ENCODE assay signal across 8 cellular contexts in genomic region chr11:74592441-74593362, GRCh38. TPM values are rescaled to one million over a fixed set of nuclear protein-coding genes. Genes with fewer than 3 reads are reported as not detected.
DNase-seq lines count a peak whose midpoint lies in the region; ATAC-seq lines count a peak whose summit lies in the region.

TSS of gene POLD3 (plus strand) at chr11:74592582. CDS start at chr11:74592659, 77 bp downstream.

- peaks cover 19 to 25% (median 19%) of the 10 kb centered on the region in 3 donors for H3K4me1 Mint-ChIP-seq in IgD-negative memory B cell

- H3K4me3 Mint-ChIP-seq in IgD-negative memory B cell, result peak within 1 kb of the TSS; percentile 97 to 100 (median 99)

- H3K36me3 Mint-ChIP-seq in IgD-negative memory B cell, result peaks cover 6% of the 10 kb centered on the region

- peaks cover 2% of the 10 kb centered on the region for H3K27me3 Mint-ChIP-seq in IgD-negative memory B cell

- DNase-seq in DMS 273 (lab: John Stamatoyannopoulos, UW; ENCODE audit: unreplicated experiment) (peak; percentile 95), OCI-M1 (lab: John Stamatoyannopoulos, UW) (peak; percentile 100), activated T-cell treated with anti-CD3 and anti-CD28 coated beads for 24 hours (ENCODE audit: low read depth) (peak; percentile 91), epidermal melanocyte (ENCODE audit: insufficient read length, low spot score) (peak; percentile 57), middle frontal gyrus (ENCODE audit: extremely low spot score, low spot score) (peak; percentile 82)
- DNase-seq in stimulated activated CD8-positive, alpha-beta memory T cell treated with anti-CD3 and anti-CD28 coated beads, Interleukin-2, amount 100 ng/mL, for 48 hours (ENCODE audit: low read depth in 2 of 2), result peak; percentile 88 to 91

- ATAC-seq in GM21576 (IDR thresholded peaks at IDR 0.05; ENCODE audit: unreplicated experiment), result peak; percentile 94

- peaks cover 0 to 4% (median 2%) of the 10 kb centered on the region in 3 donors for H3K9me3 Mint-ChIP-seq in IgD-negative memory B cell

- H3K27ac Mint-ChIP-seq in IgD-negative memory B cell, result peak within 1 kb of the TSS; percentile 95 to 99 (median 96)

RNA-seq across cellular contexts. Expression of gene POLD3, which starts in this region (rescaled TPM):
- 14.0 TPM for polyA plus RNA-seq in IgD-negative memory B cell

Comparison
In these comparisons a context has a peak if more than half of its experiments do, and no peak if none do; other contexts are left out.
1. Peak in every context shown above with its lines: DNase-seq and ATAC-seq.